36 cellular contexts compared by ENCODE assay signal in the genomic region with DNA sequence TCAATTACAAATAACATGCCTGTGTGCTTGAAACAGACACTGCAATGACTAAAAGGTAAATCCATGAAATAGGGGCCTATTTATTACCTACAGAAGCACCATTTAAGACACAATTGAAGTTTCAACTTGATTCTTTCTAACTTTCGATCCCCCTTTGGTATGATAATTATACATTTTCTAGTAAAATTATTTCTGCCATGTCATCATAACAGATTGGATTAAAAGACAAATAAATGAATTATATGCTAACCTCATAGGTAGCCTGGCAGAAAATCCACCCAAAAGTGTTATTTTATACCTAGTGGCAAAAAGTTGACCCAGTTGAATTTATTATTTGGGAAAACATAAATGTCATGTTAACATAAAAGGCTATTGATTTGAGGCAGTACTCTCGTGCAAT.
DNase-seq lines count a peak whose midpoint lies in the region; ATAC-seq, FAIRE-seq and TF ChIP-seq lines count a peak whose summit lies in the region.
"Had no signal": no experiment of that assay in that cellular context is flagged by ENCODE, and none has a peak within 500 bp of the region (broad histone marks: within the 10 kb centered on the region; RNA-seq: fewer than 3 reads in every experiment).

No MANE protein-coding gene starts in this region.

- H3K79me2 ChIP-seq in HepG2 (ENCODE audit: insufficient read depth, low read length) (no peaks in the 10 kb centered on the region), K562 (ENCODE audit: control insufficient read depth, insufficient read depth, low read length) (no peaks in the 10 kb centered on the region)

- H4K5ac ChIP-seq in IMR-90 (ENCODE audit: low read depth, low read length) = no peak overlapping the region

- no peak overlapping the region for H3K4me3 Mint-ChIP-seq in T-cell
- no peak overlapping the region for H3K4me3 Mint-ChIP-seq in activated T-cell treated with anti-CD3 and anti-CD28 coated beads, Interleukin-2, amount 50 U/mL, for 4 hours
- H3K4me3 Mint-ChIP-seq: B cell; CD14-positive monocyte; CD4-positive, alpha-beta memory T cell; CD4-positive, alpha-beta T cell; CD4-positive, CD25-positive, alpha-beta regulatory T cell; CD8-positive, alpha-beta memory T cell; CD8-positive, alpha-beta T cell had no signal

- H3K9me3 Mint-ChIP-seq in T-cell = peaks cover 0 to 3% (median under 1%) of the 10 kb centered on the region in 3 donors
- H3K9me3 Mint-ChIP-seq in activated T-cell treated with anti-CD3 and anti-CD28 coated beads, Interleukin-2, amount 50 U/mL, for 4 hours = peaks cover under 1% of the 10 kb centered on the region
- H3K9me3 Mint-ChIP-seq: CD4-positive, alpha-beta T cell; CD8-positive, alpha-beta T cell had no signal

- in situ Hi-C loops in HepG2 (cut with HindIII; ENCODE audit: extremely low pct_ligation_motif_present, low pct_unique_long_range_greater_than_20kb) (no loop called here), IMR-90 (cut with MboI; ENCODE audit: low sequenced_read_pairs) (no loop called here), K562 (cut with MboI) (no loop called here)

- H3K4me1 Mint-ChIP-seq in T-cell = no peaks in the 10 kb centered on the region
- no peaks in the 10 kb centered on the region for H3K4me1 Mint-ChIP-seq in activated T-cell treated with anti-CD3 and anti-CD28 coated beads, Interleukin-2, amount 50 U/mL, for 4 hours (ENCODE audit: low read depth)
- H3K4me1 Mint-ChIP-seq: B cell; CD14-positive monocyte; CD4-positive, alpha-beta memory T cell; CD4-positive, CD25-positive, alpha-beta regulatory T cell; CD8-positive, alpha-beta memory T cell had no signal

- H4K8ac ChIP-seq in IMR-90 (ENCODE audit: low read depth in 2 of 2, low read length in 2 of 2) = no peak overlapping the region

- H3K56ac ChIP-seq in IMR-90 (ENCODE audit: extremely low read depth, insufficient read depth, low read length) = no peak overlapping the region

- H4K20me1 ChIP-seq in HepG2 (ENCODE audit: insufficient read depth, low read length) (no peaks in the 10 kb centered on the region), IMR-90 (ENCODE audit: insufficient read depth, low read length) (no peaks in the 10 kb centered on the region), K562 (replicated peaks; ENCODE audit: control insufficient read depth, insufficient read depth, low read length) (no peaks in the 10 kb centered on the region)
- H4K20me1 ChIP-seq: BLaER1; BLaER1 treated with 17β-estradiol and CSF1 and Interleukin-3, amounts not matched to agents 10 nM and 100 nM had no signal

- H3K4me2 ChIP-seq in HepG2 (ENCODE audit: low read depth, low read length) = no peak overlapping the region
- H3K4me2 ChIP-seq in A549 = no peak overlapping the region
- H3K4me2 ChIP-seq in IMR-90 (ENCODE audit: low read depth, low read length) = no peak overlapping the region
- no peak overlapping the region for H3K4me2 ChIP-seq in K562 (ENCODE audit: insufficient read depth, low read length)
- H3K4me2 ChIP-seq: BLaER1; BLaER1 treated with 17β-estradiol and CSF1 and Interleukin-3, amounts not matched to agents 10 nM and 100 nM had no signal

- H3K27me3 ChIP-seq in HepG2 (ENCODE audit: control insufficient read depth in 1 of 2, insufficient read depth in 2 of 2, low read length in 2 of 2) = no peaks in the 10 kb centered on the region
- no peaks in the 10 kb centered on the region for H3K27me3 ChIP-seq in right lobe of liver
- no peaks in the 10 kb centered on the region for H3K27me3 ChIP-seq in IMR-90 (ENCODE audit: control insufficient read depth, insufficient read depth, low read length)
- H3K27me3 ChIP-seq in K562 (ENCODE audit: control insufficient read depth in 2 of 2, insufficient read depth in 2 of 2, low read length in 2 of 2) = no peaks in the 10 kb centered on the region
- H3K27me3 ChIP-seq: BE2C; BLaER1; BLaER1 treated with 17β-estradiol and CSF1 and Interleukin-3, amounts not matched to agents 10 nM and 100 nM had no signal

- no peak overlapping the region for H3K23ac ChIP-seq in IMR-90 (ENCODE audit: low read depth, low read length)

- TF ChIP-seq EP300 in HepG2 (IDR thresholded peaks at IDR 0.05; ENCODE audit: low read depth in 2 of 2, low read length in 2 of 2) = no peak
- TF ChIP-seq EP300 in HepG2 (CRISPR knock-in tag; IDR thresholded peaks at IDR 0.05; ENCODE audit: borderline replicate concordance) = no peak
- TF ChIP-seq EP300 in A549 (IDR thresholded peaks at IDR 0.05) = no peak
- no peak for TF ChIP-seq EP300 in K562 (IDR thresholded peaks at IDR 0.05; ENCODE audit: low read length)

- FAIRE-seq in HepG2 (lab: Jason Lieb, UNC) (no peak), A549 (lab: Jason Lieb, UNC) (no peak), K562 (lab: Jason Lieb, UNC) (no peak)
- FAIRE-seq: A204.1, D721Med had no signal

- ATAC-seq in HepG2 (no peak), right lobe of liver (no peak), A549 (no peak), IMR-90 (ENCODE audit: low read depth) (no peak), K562 (no peak), T-cell (replicated peaks in 1 of 4) (no peak), GM21717 (IDR thresholded peaks at IDR 0.05; ENCODE audit: unreplicated experiment) (no peak)
- no peak for ATAC-seq in activated T-cell treated with anti-CD3 and anti-CD28 coated beads, Interleukin-2, amount 50 U/mL, for 4 hours
- ATAC-seq: CD8-positive, alpha-beta T cell had no signal

- H2BK5ac ChIP-seq in IMR-90 (ENCODE audit: low read depth, low read length, poor library complexity, severe bottlenecking) = no peak overlapping the region

- dilution Hi-C loops in IMR-90 (cut with HindIII; ENCODE audit: low sequenced_read_pairs, unreplicated experiment) = no loop called here

- no peak for TF ChIP-seq RAD21 in HepG2 (CRISPR knock-in tag; IDR thresholded peaks at IDR 0.05)
- no peak for TF ChIP-seq RAD21 in A549 (conservative IDR thresholded peaks at IDR 0.05 in 1 of 2, IDR thresholded peaks at IDR 0.05 in 1 of 2)
- TF ChIP-seq RAD21 in IMR-90 (IDR thresholded peaks at IDR 0.05; ENCODE audit: low read length) = no peak
- no peak for TF ChIP-seq RAD21 in K562 (CRISPR knock-in tag; conservative IDR thresholded peaks at IDR 0.05 in 1 of 2, IDR thresholded peaks at IDR 0.05 in 1 of 2)

- BruUV-seq in HepG2 (replicated peaks; lab: Mats Ljungman, UMichigan) = no TSS peak
- BruUV-seq in IMR-90 (replicated peaks; lab: Mats Ljungman, UMichigan) = no TSS peak
- BruUV-seq in K562 (replicated peaks; lab: Mats Ljungman, UMichigan) = no TSS peak

- TF ChIP-seq POLR2A in HepG2 (IDR thresholded peaks at IDR 0.05; ENCODE audit: insufficient read depth in 1 of 2, low read depth in 2 of 2, low read length in 2 of 2) (no peak), right lobe of liver (IDR thresholded peaks at IDR 0.05) (no peak), A549 (IDR thresholded peaks at IDR 0.05; ENCODE audit: low read length) (no peak), IMR-90 (IDR thresholded peaks at IDR 0.05; ENCODE audit: low read depth, low read length) (no peak), K562 (conservative IDR thresholded peaks at IDR 0.05) (no peak)

- no peak overlapping the region for H3K27ac Mint-ChIP-seq in T-cell
- H3K27ac Mint-ChIP-seq: B cell; CD14-positive monocyte; CD4-positive, alpha-beta memory T cell; CD4-positive, alpha-beta T cell; CD8-positive, alpha-beta T cell had no signal

- DNase-seq in HepG2 (ENCODE audit: low spot score) (no peak), right lobe of liver (no peak), A549 (ENCODE audit: low read depth in 1 of 2, low spot score in 1 of 2) (no peak), IMR-90 (no peak), K562 (ENCODE audit: extremely low read depth in 1 of 4, low spot score in 3 of 4) (no peak), T-cell (no peak)
- no peak for DNase-seq in activated T-cell treated with anti-CD3 and anti-CD28 coated beads, Interleukin-2, amount 50 U/mL, for 4 hours
- DNase-seq: 8988T; ACHN; AML-193; BE2C; C1 segment of cervical spinal cord; Caco-2; Calu3; CD4-positive, alpha-beta memory T cell; CD4-positive, alpha-beta T cell; CD4-positive, CD25-positive, alpha-beta regulatory T cell; CD8-positive, alpha-beta memory T cell; CD8-positive, alpha-beta T cell; COR-L47; DMS 273 treated with DMSO at 0.1 percent for 48 hours; DMS153; DMS53; DMS79; DMS79 treated with DMSO at 0.1 percent for 48 hours; DND-41; EL had no signal

- TF ChIP-seq CTCF in HepG2 (CRISPR knock-in tag; IDR thresholded peaks at IDR 0.05) (no peak), right lobe of liver (IDR thresholded peaks at IDR 0.05) (no peak), A549 (IDR thresholded peaks at IDR 0.05) (no peak), IMR-90 (conservative IDR thresholded peaks at IDR 0.05; ENCODE audit: low read depth, low read length) (no peak), K562 (IDR thresholded peaks at IDR 0.05 in 2 of 3, conservative IDR thresholded peaks at IDR 0.05 in 1 of 3; ENCODE audit: insufficient read depth in 2 of 3, low read depth in 1 of 3, low read length in 3 of 3) (no peak)

- POLR2A ChIA-PET in HepG2 (lab: Yijun Ruan, JAX) (no interaction called here), A549 (lab: Yijun Ruan, JAX) (no interaction called here), IMR-90 (lab: Charles Lee; ENCODE audit: unreplicated experiment) (interaction anchor here (0.6 kb wide), 1 partner anchor 99 kb away, joined by 3 read pairs; no protein-coding TSS in a partner anchor), K562 (lab: Yijun Ruan, JAX) (no interaction called here), T-cell (lab: Charles Lee) (no interaction called here)

- H3K9me3 ChIP-seq in HepG2 (ENCODE audit: low read length) (no peaks in the 10 kb centered on the region), right lobe of liver (no peaks in the 10 kb centered on the region), A549 (no peaks in the 10 kb centered on the region), IMR-90 (ENCODE audit: control insufficient read depth, insufficient read depth, low read length) (no peaks in the 10 kb centered on the region), K562 (replicated peaks; ENCODE audit: control insufficient read depth, insufficient read depth, low read depth, low read length) (no peaks in the 10 kb centered on the region; the same call in 1 of the 2 replicates)
- H3K9me3 ChIP-seq: BE2C; BLaER1; BLaER1 treated with 17β-estradiol and CSF1 and Interleukin-3, amounts not matched to agents 10 nM and 100 nM; Caco-2 had no signal

- H3K36me3 Mint-ChIP-seq in T-cell = no peaks in the 10 kb centered on the region
- H3K36me3 Mint-ChIP-seq in activated T-cell treated with anti-CD3 and anti-CD28 coated beads, Interleukin-2, amount 50 U/mL, for 4 hours (ENCODE audit: insufficient read depth) = no peaks in the 10 kb centered on the region
- H3K36me3 Mint-ChIP-seq: CD14-positive monocyte; CD4-positive, alpha-beta memory T cell; CD4-positive, CD25-positive, alpha-beta regulatory T cell; CD8-positive, alpha-beta memory T cell; CD8-positive, alpha-beta T cell had no signal

- H3K4me1 ChIP-seq in HepG2 (ENCODE audit: insufficient read depth, low read length) (no peaks in the 10 kb centered on the region), right lobe of liver (no peaks in the 10 kb centered on the region), A549 (no peaks in the 10 kb centered on the region), IMR-90 (ENCODE audit: control insufficient read depth, insufficient read depth, low read length) (no peaks in the 10 kb centered on the region), K562 (replicated peaks in 1 of 2; ENCODE audit: control insufficient read depth in 2 of 2, insufficient read depth in 2 of 2, low read length in 2 of 2) (no peaks in the 10 kb centered on the region)
- H3K4me1 ChIP-seq: BE2C; BLaER1; BLaER1 treated with 17β-estradiol and CSF1 and Interleukin-3, amounts not matched to agents 10 nM and 100 nM; Caco-2 had no signal

- no peak overlapping the region for H3K14ac ChIP-seq in IMR-90 (replicated peaks; ENCODE audit: low read depth, low read length)

- H3K27ac ChIP-seq in HepG2 (ENCODE audit: extremely low read length, insufficient read depth, low read length) (no peak overlapping the region), right lobe of liver (no peak overlapping the region), A549 (no peak overlapping the region), IMR-90 (ENCODE audit: insufficient read depth, low read length) (no peak overlapping the region), K562 (ENCODE audit: extremely low read depth, low read depth, low read length) (no peak overlapping the region)
- H3K27ac ChIP-seq: 22Rv1; BLaER1; BLaER1 treated with 17β-estradiol and CSF1 and Interleukin-3, amounts not matched to agents 10 nM and 100 nM; C4-2B had no signal

- no peaks in the 10 kb centered on the region for H3K9me1 ChIP-seq in IMR-90 (ENCODE audit: insufficient read depth, low read length)
- H3K9me1 ChIP-seq in K562 (ENCODE audit: control insufficient read depth, insufficient read depth, low read length) = no peaks in the 10 kb centered on the region

- H2AK5ac ChIP-seq in IMR-90 (ENCODE audit: low read depth, low read length) = no peak overlapping the region

- WGBS in HepG2 (ENCODE audit: low lambda C conversion rate) = 0% methylated on average over 2 of the region's 2 CpGs
- WGBS in right lobe of liver (ENCODE audit: insufficient coverage, low coverage, low lambda C conversion rate, missing lambda C conversion rate) = 40% methylated on average over 2 of the region's 2 CpGs
- WGBS in A549 (ENCODE audit: missing lambda C conversion rate) = 0% methylated on average over 2 of the region's 2 CpGs
- no CpG with 5 or more reads among the region's 2 CpGs for WGBS in IMR-90 (ENCODE audit: extremely low coverage in 2 of 2, insufficient read length in 1 of 2), 2 experiments
- 0% methylated on average over 2 of the region's 2 CpGs for WGBS in K562 (ENCODE audit: insufficient coverage, low coverage, missing lambda C conversion rate)

- H3K9ac ChIP-seq in HepG2 (ENCODE audit: insufficient read depth, low read depth, low read length) = no peak overlapping the region
- no peak overlapping the region for H3K9ac ChIP-seq in IMR-90 (ENCODE audit: low read depth, low read length)
- no peak overlapping the region for H3K9ac ChIP-seq in K562 (ENCODE audit: insufficient read depth in 1 of 2, low read depth in 2 of 2, low read length in 2 of 2)
- H3K9ac ChIP-seq: BLaER1; BLaER1 treated with 17β-estradiol and CSF1 and Interleukin-3, amounts not matched to agents 10 nM and 100 nM had no signal

- H3K4me3 ChIP-seq in HepG2 (replicated peaks in 1 of 3; ENCODE audit: insufficient read depth in 1 of 3, low read depth in 2 of 3, low read length in 3 of 3) (no peak overlapping the region), right lobe of liver (no peak overlapping the region), A549 (no peak overlapping the region), IMR-90 (ENCODE audit: insufficient read depth, low read depth, low read length) (no peak overlapping the region), K562 (no peak overlapping the region)
- H3K4me3 ChIP-seq: BLaER1; BLaER1 treated with 17β-estradiol and CSF1 and Interleukin-3, amounts not matched to agents 10 nM and 100 nM had no signal

- H2AK9ac ChIP-seq in IMR-90 (replicated peaks; ENCODE audit: low read depth, low read length, poor library complexity) = no peak overlapping the region

- H2BK20ac ChIP-seq in IMR-90 (ENCODE audit: low read depth, low read length) = no peak overlapping the region

- peaks cover 0 to 6% of the 10 kb centered on the region in 2 donors for H3K27me3 Mint-ChIP-seq in T-cell
- peaks cover 1% of the 10 kb centered on the region for H3K27me3 Mint-ChIP-seq in activated T-cell treated with anti-CD3 and anti-CD28 coated beads, Interleukin-2, amount 50 U/mL, for 4 hours (ENCODE audit: low read depth)
- H3K27me3 Mint-ChIP-seq: B cell; CD4-positive, alpha-beta memory T cell; CD4-positive, alpha-beta T cell had no signal

- no peak overlapping the region for H3K18ac ChIP-seq in IMR-90 (ENCODE audit: low read depth, low read length)

- H2AFZ ChIP-seq in HepG2 (ENCODE audit: low read length) (no peak overlapping the region), IMR-90 (replicated peaks; ENCODE audit: low read length, poor library complexity) (no peak overlapping the region), K562 (ENCODE audit: low read depth, low read length) (no peak overlapping the region)

- no peak overlapping the region for H2BK15ac ChIP-seq in IMR-90 (ENCODE audit: low read depth, low read length)

- CTCF ChIA-PET in HepG2 (lab: Yijun Ruan, JAX; ENCODE audit: low intra/inter-chr PET ratio, low total read pairs) (no interaction called here), A549 (lab: Yijun Ruan, JAX) (interaction anchor here (1.3 kb wide), 1 partner anchor 42 kb away, joined by 3 read pairs; no protein-coding TSS in a partner anchor), IMR-90 (lab: Yijun Ruan, JAX) (no interaction called here), K562 (lab: Yijun Ruan, JAX; ENCODE audit: low intra/inter-chr PET ratio) (no interaction called here), T-cell (lab: Charles Lee) (no interaction called here)

- intact Hi-C loops in HepG2 (cut with micrococcal nuclease; ENCODE audit: unreplicated experiment) (no loop called here), right lobe of liver (cut with DNase I) (no loop called here), IMR-90 (cut with micrococcal nuclease) (no loop called here), K562 (cut with micrococcal nuclease) (no loop called here)

- no peak overlapping the region for H2BK120ac ChIP-seq in IMR-90 (ENCODE audit: low read depth, low read length)

- no peak overlapping the region for H4K91ac ChIP-seq in IMR-90 (ENCODE audit: insufficient read depth, low read depth, low read length)

- no peaks in the 10 kb centered on the region for H3K79me1 ChIP-seq in IMR-90 (ENCODE audit: low read depth in 1 of 2, low read length in 2 of 2)

- no peak overlapping the region for H3K4ac ChIP-seq in IMR-90 (ENCODE audit: low read depth, low read length)

- no peaks in the 10 kb centered on the region for H3K36me3 ChIP-seq in HepG2 (replicated peaks in 1 of 2; ENCODE audit: control insufficient read depth in 1 of 2, insufficient read depth in 2 of 2, low read length in 2 of 2)
- H3K36me3 ChIP-seq in right lobe of liver = no peaks in the 10 kb centered on the region
- H3K36me3 ChIP-seq in IMR-90 (ENCODE audit: control insufficient read depth, insufficient read depth, low read length) = no peaks in the 10 kb centered on the region
- no peaks in the 10 kb centered on the region for H3K36me3 ChIP-seq in K562 (ENCODE audit: control insufficient read depth, insufficient read depth, low read length)
- H3K36me3 ChIP-seq: BE2C; BLaER1; BLaER1 treated with 17β-estradiol and CSF1 and Interleukin-3, amounts not matched to agents 10 nM and 100 nM had no signal

Comparison
In these comparisons a context has a peak if more than half of its experiments do, and no peak if none do; other contexts are left out.
1. Of the 241 proteins assayed by ChIP-seq in both HepG2 and K562: peak only in HepG2: MAFF; only in K562: none; in both: none; in neither: 239; mixed calls (peak in some experiments, not most) for 1.